9 cellular contexts compared by ENCODE assay signal in the genomic region with DNA sequence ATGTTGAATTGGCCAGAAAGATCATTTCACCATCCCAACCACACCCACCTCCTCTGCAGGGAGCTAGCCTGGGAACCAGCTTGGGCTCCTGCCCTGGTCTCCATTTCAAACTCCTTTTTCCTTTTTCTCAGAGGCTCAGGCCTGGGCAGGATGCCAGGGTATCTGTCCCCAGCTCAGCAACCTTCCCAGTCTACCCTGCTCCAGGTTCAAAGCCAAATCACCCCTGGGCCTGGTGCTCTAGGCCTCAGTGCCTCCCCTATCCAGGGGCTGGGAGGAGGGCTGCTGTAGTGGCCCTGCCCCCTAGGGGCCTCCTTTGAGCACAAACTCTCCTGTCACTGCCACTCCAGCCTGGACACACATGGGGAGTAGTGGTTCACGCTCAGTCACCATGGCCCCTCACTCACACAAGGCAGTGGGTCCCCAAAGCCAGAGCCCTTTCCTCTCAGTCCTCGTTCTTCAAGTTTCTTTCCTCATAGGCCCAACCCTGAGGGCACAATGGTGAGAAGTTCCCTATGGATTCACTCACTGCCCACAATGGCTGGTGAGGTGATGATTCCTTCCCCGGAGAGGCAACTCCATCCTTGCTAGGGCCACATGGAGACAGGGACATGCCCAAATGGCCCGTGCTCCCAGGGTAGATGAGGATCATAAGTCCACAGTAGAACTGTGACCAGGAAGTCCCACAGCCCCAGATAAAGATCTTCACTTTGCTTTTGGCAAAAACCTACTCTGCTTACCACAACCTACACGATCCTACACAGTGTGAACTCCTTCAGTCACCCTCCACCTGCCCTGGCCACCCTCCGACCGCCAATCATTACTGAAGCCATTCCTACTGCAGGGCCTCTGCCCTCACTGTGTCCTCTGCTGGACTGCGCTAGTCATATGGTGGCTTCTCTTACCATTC. TPM values are rescaled to one million over a fixed set of nuclear protein-coding genes. Genes with fewer than 3 reads are reported as not detected.
DNase-seq lines count a peak whose midpoint lies in the region; ATAC-seq and TF ChIP-seq lines count a peak whose summit lies in the region.
"Had no signal": no experiment of that assay in that cellular context is flagged by ENCODE, and none has a peak within 500 bp of the region (broad histone marks: within the 10 kb centered on the region; RNA-seq: fewer than 3 reads in every experiment).

No MANE protein-coding gene starts in this region.

- POLR2A ChIA-PET in Panc1 (lab: Charles Lee): no interaction called here

- in situ Hi-C loops in Panc1 (cut with HindIII; ENCODE audit: low pct_unique_long_range_greater_than_20kb, low sequenced_read_pairs): no loop called here

- no peak for ATAC-seq in Panc1
- ATAC-seq in GM18520 (IDR thresholded peaks at IDR 0.05; ENCODE audit: unreplicated experiment): no peak
- ATAC-seq in GM21576 (IDR thresholded peaks at IDR 0.05; ENCODE audit: unreplicated experiment): no peak

- intact Hi-C loops in Panc1 (cut with micrococcal nuclease; ENCODE audit: unreplicated experiment): no loop called here

- no peak overlapping the region for H3K4me3 ChIP-seq in Panc1 (ENCODE audit: low read depth in 2 of 2, low read length in 2 of 2)
- no peak overlapping the region for H3K4me3 ChIP-seq in skeletal muscle satellite cell (ENCODE audit: low read length)

- CTCF ChIA-PET in Panc1 (lab: Charles Lee): interaction anchor here (0.7 kb wide), 1 partner anchor 27 kb away, joined by 3 read pairs; no protein-coding TSS in a partner anchor

- H3K36me3 ChIP-seq in Panc1 (ENCODE audit: control insufficient read depth, insufficient read depth, low read length): no peaks in the 10 kb centered on the region
- H3K36me3 ChIP-seq in skeletal muscle satellite cell (ENCODE audit: insufficient read depth, low read length): no peaks in the 10 kb centered on the region

- peak overlapping the region; percentile 17 for H3K4me2 ChIP-seq in skeletal muscle satellite cell (ENCODE audit: low read length)

- H3K9ac ChIP-seq in skeletal muscle satellite cell (ENCODE audit: low read depth, low read length): peak overlapping the region; percentile 0

- H3K9me3 ChIP-seq in Panc1 (ENCODE audit: control insufficient read depth, insufficient read depth, low read depth, low read length) (no peaks in the 10 kb centered on the region), skeletal muscle satellite cell (replicated peaks; ENCODE audit: low read length) (no peaks in the 10 kb centered on the region)

- peak; percentile 50 for TF ChIP-seq CTCF in GM12872 (IDR thresholded peaks at IDR 0.05; ENCODE audit: insufficient read depth, low read depth, low read length)
- TF ChIP-seq CTCF in Panc1 (IDR thresholded peaks at IDR 0.05): no peak; the same call in 1 of the 2 replicates

- peak overlapping the region; percentile 81 for H3K27ac ChIP-seq in Panc1 (ENCODE audit: low read length)

- no peak for DNase-seq in Panc1 (ENCODE audit: low read depth, low spot score)
- peak; percentile 61 to 75 for DNase-seq in erythroblast (lab: John Stamatoyannopoulos, UW)
- DNase-seq in NCI-H524 treated with DMSO at 0.1 percent for 48 hours (lab: John Stamatoyannopoulos, UW): no peak
- DNase-seq in NCI-H187 (lab: John Stamatoyannopoulos, UW): no peak
- DNase-seq: NCI-H1092 treated with DMSO at 0.1 percent for 48 hours had no signal

- TF ChIP-seq POLR2A in erythroblast (IDR thresholded peaks at IDR 0.05; ENCODE audit: low read length): no peak

- BruUV-seq in Panc1 (replicated peaks; lab: Mats Ljungman, UMichigan): no TSS peak

- peaks cover 36% of the 10 kb centered on the region for H3K4me1 ChIP-seq in Panc1 (ENCODE audit: control insufficient read depth, insufficient read depth, low read length)
- H3K4me1 ChIP-seq in skeletal muscle satellite cell (ENCODE audit: control insufficient read depth, insufficient read depth, low read length): peaks cover 65% of the 10 kb centered on the region

- H3K27me3 ChIP-seq in Panc1 (ENCODE audit: control insufficient read depth, insufficient read depth, low read length) (no peaks in the 10 kb centered on the region), skeletal muscle satellite cell (ENCODE audit: control insufficient read depth, insufficient read depth, low read length) (no peaks in the 10 kb centered on the region)

RNA-seq across cellular contexts. Expression of a gene that starts 1.6 kb away (rescaled TPM):
- total RNA-seq in Panc1 (2021; ENCODE audit: unreplicated experiment): 38.0 TPM
- polyA plus RNA-seq in Panc1 (2012; ENCODE audit: insufficient read length): 69.5 TPM
- 59.2 and 77.3 TPM in 2 replicates for total RNA-seq in skeletal muscle satellite cell (2012; rRNA removed)

RNA-seq across cellular contexts. Expression of a gene that starts 12.1 kb away (rescaled TPM):
- 7.8 TPM for total RNA-seq in Panc1 (2021; ENCODE audit: unreplicated experiment)
- 10.9 TPM for polyA plus RNA-seq in Panc1 (2012; ENCODE audit: insufficient read length)
- total RNA-seq in skeletal muscle satellite cell (2012; rRNA removed): 7.2 and 9.6 TPM in 2 replicates

RNA-seq across cellular contexts. Expression of a gene that starts 19.1 kb away (rescaled TPM):
- 50.2 TPM for total RNA-seq in Panc1 (2021; ENCODE audit: unreplicated experiment)
- 98.1 TPM for polyA plus RNA-seq in Panc1 (2012; ENCODE audit: insufficient read length)
- 29.7 and 42.2 TPM in 2 replicates for total RNA-seq in skeletal muscle satellite cell (2012; rRNA removed)

RNA-seq across cellular contexts. Expression of a gene that starts 19.2 kb away (rescaled TPM):
- total RNA-seq in Panc1 (2021; ENCODE audit: unreplicated experiment): 58.7 TPM
- polyA plus RNA-seq in Panc1 (2012; ENCODE audit: insufficient read length): 51.1 TPM
- total RNA-seq in skeletal muscle satellite cell (2012; rRNA removed): 13.7 and 16.6 TPM in 2 replicates

RNA-seq across cellular contexts. Expression of a gene that starts 41.0 kb away (rescaled TPM):
- 62.1 TPM for total RNA-seq in Panc1 (2021; ENCODE audit: unreplicated experiment)
- polyA plus RNA-seq in Panc1 (2012; ENCODE audit: insufficient read length): 89.8 TPM
- total RNA-seq in skeletal muscle satellite cell (2012; rRNA removed): 28.9 and 41.9 TPM in 2 replicates

Comparison
In these comparisons a context has a peak if more than half of its experiments do, and no peak if none do; other contexts are left out.
1. DNase-seq: peak in erythroblast (2 of 2); none in Panc1 (single experiment), NCI-H524 treated with DMSO at 0.1 percent for 48 hours (single experiment) and NCI-H187 (0 of 2).